1 cellular context compared by ENCODE assay signal in the genomic region with DNA sequence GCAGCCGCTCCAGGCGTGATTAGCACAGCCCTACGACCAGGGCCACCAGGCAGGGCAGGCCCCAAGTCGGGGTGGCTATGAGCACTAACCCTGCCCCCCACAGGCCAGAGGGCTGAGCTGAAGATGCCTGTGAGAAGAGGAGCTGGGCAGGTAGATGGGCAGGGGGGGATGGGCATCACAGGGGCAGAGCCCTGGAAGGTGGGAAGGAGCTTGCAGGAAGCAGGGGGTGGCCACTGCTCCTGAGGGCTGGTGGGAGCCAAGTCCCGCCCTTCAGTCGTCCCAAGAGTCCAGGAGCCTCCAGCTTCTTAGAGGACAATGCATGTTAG.
TF ChIP-seq lines count a peak whose summit lies in the region.

No MANE protein-coding gene starts in this region.

TF ChIP-seq in GM23338, 12 proteins besides CTCF, POLR2A, EP300 and RAD21 (continued from another document):
- TF ChIP-seq CREB1 (CRISPR knock-in tag; IDR thresholded peaks at IDR 0.05; ENCODE audit: low read depth) (no peak), JUNB (IDR thresholded peaks at IDR 0.05; ENCODE audit: unreplicated experiment) (no peak)
